In the genomic region with DNA sequence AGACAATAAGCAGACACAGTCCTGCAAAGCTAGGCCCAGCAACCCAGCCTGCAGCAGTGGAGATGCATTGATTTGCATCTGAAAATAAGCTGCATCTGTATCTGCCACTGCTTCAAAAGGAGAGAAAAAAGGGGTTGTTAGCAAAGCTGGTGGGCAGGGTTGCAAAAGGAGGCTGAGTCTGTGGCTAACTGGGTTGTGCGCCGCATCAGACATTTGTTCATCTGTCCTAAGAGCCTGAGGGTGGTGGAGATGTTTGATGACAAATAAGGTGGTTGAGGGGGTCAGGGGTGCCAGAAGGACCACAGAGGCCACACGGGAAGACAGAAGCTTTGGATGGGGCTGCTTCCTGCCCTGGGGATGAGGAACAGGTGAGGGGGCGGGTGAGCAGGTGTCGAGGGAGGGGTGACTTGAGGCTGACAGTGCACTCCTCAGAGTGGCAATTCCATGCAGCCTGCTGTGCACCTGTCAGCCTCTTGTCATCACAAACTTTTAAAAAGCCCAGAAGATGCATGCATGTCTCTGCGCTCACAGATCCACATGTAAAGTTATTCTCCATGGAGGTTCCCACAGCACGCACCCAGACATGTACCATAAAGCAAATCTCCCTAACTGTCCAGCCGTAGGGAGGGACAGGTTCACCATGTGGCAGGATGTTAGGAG, we compare ENCODE assay signal across 15 cellular contexts.
"Had no signal": no experiment of that assay in that cellular context is flagged by ENCODE, and none has a peak within 500 bp of the region (broad histone marks: within the 10 kb centered on the region; RNA-seq: fewer than 3 reads in every experiment).

No MANE protein-coding gene starts in this region.

- H3K4me3 ChIP-seq: skin epidermis, tibial nerve had no signal

- H3K36me3 ChIP-seq: neutrophil, tibial nerve had no signal

- H3K9me3 ChIP-seq: neutrophil, tibial nerve had no signal

- H3K27me3 ChIP-seq: neutrophil, tibial nerve had no signal

- H3K9me3 Mint-ChIP-seq: activated CD8-positive, alpha-beta T cell treated with anti-CD3 and anti-CD28 coated beads for 36 hours; naive thymus-derived CD4-positive, alpha-beta T cell had no signal

- H3K27ac ChIP-seq: neutrophil, skin epidermis, tibial nerve had no signal

- H3K4me3 Mint-ChIP-seq: activated CD4-positive, alpha-beta T cell treated with anti-CD3 and anti-CD28 coated beads for 36 hours; activated CD8-positive, alpha-beta T cell treated with anti-CD3 and anti-CD28 coated beads for 36 hours; naive thymus-derived CD4-positive, alpha-beta T cell had no signal

- H3K27me3 Mint-ChIP-seq: activated CD4-positive, alpha-beta T cell treated with anti-CD3 and anti-CD28 coated beads for 36 hours; activated CD8-positive, alpha-beta T cell treated with anti-CD3 and anti-CD28 coated beads for 36 hours had no signal

- DNase-seq: activated CD4-positive, alpha-beta T cell treated with anti-CD3 and anti-CD28 coated beads for 36 hours; activated CD8-positive, alpha-beta memory T cell treated with anti-CD3 and anti-CD28 coated beads, Interleukin-2, amount 50 U/mL, for 48 hours; activated CD8-positive, alpha-beta T cell treated with anti-CD3 and anti-CD28 coated beads for 36 hours; activated naive CD4-positive, alpha-beta T cell; anterior cingulate cortex; dermis blood vessel endothelial cell; stimulated activated CD4-positive, alpha-beta T cell treated with anti-CD3 and anti-CD28 coated beads, Interleukin-15, amount 100 ng/mL, for 24 hours; stimulated activated CD4-positive, alpha-beta T cell treated with anti-CD3 and anti-CD28 coated beads, Interleukin-4, amount 100 ng/mL, for 1 hour; stimulated activated naive CD4-positive, alpha-beta T cell treated with Interleukin-2 at 50 U/mL for 16 hours; substantia nigra; T-helper 2 cell had no signal

- H3K27ac Mint-ChIP-seq: activated CD4-positive, alpha-beta T cell treated with anti-CD3 and anti-CD28 coated beads for 36 hours; activated CD8-positive, alpha-beta T cell treated with anti-CD3 and anti-CD28 coated beads for 36 hours had no signal

- H3K36me3 Mint-ChIP-seq: naive thymus-derived CD4-positive, alpha-beta T cell had no signal
